ENCODE assay signal across 8 cellular contexts in genomic region chr12:75977952-75978671, GRCh38. TPM values are rescaled to one million over a fixed set of nuclear protein-coding genes. Genes with fewer than 3 reads are reported as not detected.
DNase-seq lines count a peak whose midpoint lies in the region; ATAC-seq and TF ChIP-seq lines count a peak whose summit lies in the region.

No MANE protein-coding gene starts in this region.

- no peaks in the 10 kb centered on the region for H3K27me3 ChIP-seq in naive thymus-derived CD4-positive, alpha-beta T cell (ENCODE audit: control insufficient read depth in 2 of 2, insufficient read depth in 2 of 2, low read length in 2 of 2)

- no peaks in the 10 kb centered on the region for H3K27me3 Mint-ChIP-seq in endothelial cell (ENCODE audit: unreplicated experiment)
- H3K27me3 Mint-ChIP-seq in naive thymus-derived CD4-positive, alpha-beta T cell: no peaks in the 10 kb centered on the region

- intact Hi-C loops in naive thymus-derived CD4-positive, alpha-beta T cell (cut with micrococcal nuclease): loop anchor here (1.0 to 10.0 kb wide), 17 partner anchors 16 to 786 kb away; partner anchors contain the start of genes KRR1 (in 2 of the 2), NAP1L1 (in 2 of the 2), OSBPL8 (in 2 of the 2) and PHLDA1 (in 2 of the 2)

- no peaks in the 10 kb centered on the region for H3K36me3 ChIP-seq in naive thymus-derived CD4-positive, alpha-beta T cell (ENCODE audit: control insufficient read depth in 2 of 3, insufficient read depth in 3 of 3, low read length in 3 of 3)

- no peaks in the 10 kb centered on the region for H3K36me3 Mint-ChIP-seq in endothelial cell (ENCODE audit: low read depth, unreplicated experiment)
- peaks cover 0 to 2% (median 0%) of the 10 kb centered on the region in 5 donors for H3K36me3 Mint-ChIP-seq in naive thymus-derived CD4-positive, alpha-beta T cell

- H3K9me3 ChIP-seq in naive thymus-derived CD4-positive, alpha-beta T cell (ENCODE audit: control insufficient read depth in 2 of 3, low read length in 3 of 3): no peaks in the 10 kb centered on the region

- peak; percentile 89 to 91 for DNase-seq in NCI-H526 (lab: John Stamatoyannopoulos, UW)
- DNase-seq in activated CD8-positive, alpha-beta memory T cell treated with anti-CD3 and anti-CD28 coated beads for 4 hours (ENCODE audit: low read depth in 2 of 2): peak; percentile 60 to 80
- DNase-seq in endothelial cell (ENCODE audit: low spot score): peak; percentile 50
- DNase-seq in naive thymus-derived CD4-positive, alpha-beta T cell: peak in 8 of 9 donors; percentile 4 to 80 (median 38)
- DNase-seq in stimulated activated CD8-positive, alpha-beta memory T cell treated with anti-CD3 and anti-CD28 coated beads, Interleukin-7, amount 100 ng/mL, for 4 hours (ENCODE audit: low read depth in 2 of 2): peak; percentile 66 to 84
- no peak for DNase-seq in NCI-H2029 treated with DMSO at 0.1 percent for 48 hours (lab: John Stamatoyannopoulos, UW)

- H3K4me1 Mint-ChIP-seq in endothelial cell (ENCODE audit: unreplicated experiment): peaks cover 44% of the 10 kb centered on the region
- H3K4me1 Mint-ChIP-seq in naive thymus-derived CD4-positive, alpha-beta T cell: peaks cover 21 to 58% (median 26%) of the 10 kb centered on the region in 7 donors

- H3K9me3 Mint-ChIP-seq in endothelial cell (ENCODE audit: unreplicated experiment): no peaks in the 10 kb centered on the region
- no peaks in the 10 kb centered on the region for H3K9me3 Mint-ChIP-seq in naive thymus-derived CD4-positive, alpha-beta T cell

- ATAC-seq in GM18508 (IDR thresholded peaks at IDR 0.05; ENCODE audit: insufficient read depth, unreplicated experiment): peak; percentile 97
- ATAC-seq in HG02884 (IDR thresholded peaks at IDR 0.05; ENCODE audit: unreplicated experiment): peak; percentile 92
- peak; percentile 94 for ATAC-seq in naive thymus-derived CD4-positive, alpha-beta T cell

- H3K4me3 ChIP-seq in naive thymus-derived CD4-positive, alpha-beta T cell (ENCODE audit: low read length): no peak overlapping the region

- peak overlapping the region; percentile 21 for H3K27ac ChIP-seq in naive thymus-derived CD4-positive, alpha-beta T cell (ENCODE audit: low read depth, low read length)

- CTCF ChIA-PET in naive thymus-derived CD4-positive, alpha-beta T cell (lab: Charles Lee): no interaction called here

- no peak for TF ChIP-seq CTCF in endothelial cell (IDR thresholded peaks at IDR 0.05; ENCODE audit: unreplicated experiment)

- POLR2A ChIA-PET in naive thymus-derived CD4-positive, alpha-beta T cell (lab: Charles Lee): interaction anchor here (0.6 to 1.2 kb wide), 3 partner anchors 12 to 106 kb away, joined by 3 read pairs; no protein-coding TSS in a partner anchor

- peaks cover 15 to 26% of the 10 kb centered on the region in 2 donors for H3K4me1 ChIP-seq in naive thymus-derived CD4-positive, alpha-beta T cell (ENCODE audit: control insufficient read depth in 2 of 2, insufficient read depth in 2 of 2, low read length in 2 of 2)

- H3K4me3 Mint-ChIP-seq in endothelial cell (ENCODE audit: unreplicated experiment): no peak overlapping the region
- H3K4me3 Mint-ChIP-seq in naive thymus-derived CD4-positive, alpha-beta T cell: peak overlapping the region in 7 of 10 donors; percentile 24 to 64 (median 51)

- peak overlapping the region; percentile 95 for H3K27ac Mint-ChIP-seq in endothelial cell (ENCODE audit: unreplicated experiment)
- H3K27ac Mint-ChIP-seq in naive thymus-derived CD4-positive, alpha-beta T cell: peak overlapping the region; percentile 41 to 90 (median 74)

RNA-seq across cellular contexts. Expression of gene PHLDA1, which starts 53.5 kb away (rescaled TPM):
- 50.3 TPM for total RNA-seq in endothelial cell (ENCODE audit: unreplicated experiment)
- 10 to 100 TPM in 2 of 5 experiments, 1 to 10 TPM in 3; 1.1 to 25.1 (median 4.6) TPM for total RNA-seq in naive thymus-derived CD4-positive, alpha-beta T cell
- polyA plus RNA-seq in naive thymus-derived CD4-positive, alpha-beta T cell: under 1 TPM; 0.20 to 0.29 TPM
